In genomic region chr14:72891666-72892102, GRCh38 we compare ENCODE assay signal across 8 cellular contexts. TPM values are rescaled to one million over a fixed set of nuclear protein-coding genes. Genes with fewer than 3 reads are reported as not detected.
DNase-seq lines count a peak whose midpoint lies in the region; ATAC-seq and TF ChIP-seq lines count a peak whose summit lies in the region.

No MANE protein-coding gene starts in this region.

- peaks cover 40% of the 10 kb centered on the region for H3K27me3 Mint-ChIP-seq in activated T-cell treated with anti-CD3 and anti-CD28 coated beads, Interleukin-2, amount 50 U/mL, for 4 hours (ENCODE audit: low read depth)
- no peaks in the 10 kb centered on the region for H3K27me3 Mint-ChIP-seq in memory B cell

- H3K27ac Mint-ChIP-seq in memory B cell, result no peak overlapping the region

- TF ChIP-seq CTCF in astrocyte of the cerebellum (IDR thresholded peaks at IDR 0.05; ENCODE audit: low read depth, low read length, missing control alignments) (no peak), tibial artery (IDR thresholded peaks at IDR 0.05) (no peak)

- H3K27ac ChIP-seq in tibial artery, result no peak overlapping the region

- H3K36me3 ChIP-seq in tibial artery, result no peaks in the 10 kb centered on the region

- H3K4me3 Mint-ChIP-seq in activated T-cell treated with anti-CD3 and anti-CD28 coated beads, Interleukin-2, amount 50 U/mL, for 4 hours, result peak overlapping the region; percentile 90
- peak overlapping the region; percentile 94 for H3K4me3 Mint-ChIP-seq in memory B cell

- intact Hi-C loops in tibial artery (cut with DNase I; ENCODE audit: low total_unique reads), result no loop called here

- no peak for ATAC-seq in activated T-cell treated with anti-CD3 and anti-CD28 coated beads, Interleukin-2, amount 50 U/mL, for 4 hours
- ATAC-seq in memory B cell (ENCODE audit: low read depth), result no peak
- ATAC-seq in HG03565 (IDR thresholded peaks at IDR 0.05; ENCODE audit: unreplicated experiment), result no peak

- DNase-seq in activated T-cell treated with anti-CD3 and anti-CD28 coated beads, Interleukin-2, amount 50 U/mL, for 4 hours, result no peak
- DNase-seq in activated T-cell treated with anti-CD3 and anti-CD28 coated beads for 4 hours (no peak), astrocyte of the cerebellum (ENCODE audit: low read depth) (no peak), memory B cell (ENCODE audit: low spot score in 2 of 2) (no peak), tibial artery (no peak), NCI-H187 treated with DMSO at 0.1 percent for 48 hours (lab: John Stamatoyannopoulos, UW) (no peak), NCI-H1048 (lab: John Stamatoyannopoulos, UW) (no peak)

- no peaks in the 10 kb centered on the region for H3K9me3 ChIP-seq in tibial artery

- H3K9me3 Mint-ChIP-seq in activated T-cell treated with anti-CD3 and anti-CD28 coated beads, Interleukin-2, amount 50 U/mL, for 4 hours, result no peaks in the 10 kb centered on the region
- peaks cover 2% of the 10 kb centered on the region for H3K9me3 Mint-ChIP-seq in memory B cell

- H3K4me3 ChIP-seq in astrocyte of the cerebellum (ENCODE audit: low read depth, low read length) (peak overlapping the region; percentile 88), tibial artery (peak overlapping the region; percentile 55 to 79)

- H3K36me3 Mint-ChIP-seq in activated T-cell treated with anti-CD3 and anti-CD28 coated beads, Interleukin-2, amount 50 U/mL, for 4 hours (ENCODE audit: insufficient read depth), result peaks cover 2% of the 10 kb centered on the region
- H3K36me3 Mint-ChIP-seq in memory B cell, result peaks cover 4% of the 10 kb centered on the region

- H3K27me3 ChIP-seq in tibial artery, result no peaks in the 10 kb centered on the region

- peaks cover 0 to 23% (median 12%) of the 10 kb centered on the region in 4 donors for H3K4me1 ChIP-seq in tibial artery

- in situ Hi-C loops in astrocyte of the cerebellum (cut with HindIII; ENCODE audit: low sequenced_read_pairs), result no loop called here

- H3K4me1 Mint-ChIP-seq in activated T-cell treated with anti-CD3 and anti-CD28 coated beads, Interleukin-2, amount 50 U/mL, for 4 hours (ENCODE audit: low read depth), result peaks cover 23% of the 10 kb centered on the region
- peaks cover 18% of the 10 kb centered on the region for H3K4me1 Mint-ChIP-seq in memory B cell

RNA-seq across cellular contexts. Expression of gene DPF3, which starts 2.2 kb away (rescaled TPM):
- under 1 TPM; 0.48 to 0.95 (median 0.71) TPM for total RNA-seq in activated T-cell treated with anti-CD3 and anti-CD28 coated beads, Interleukin-2, amount 50 U/mL, for 4 hours

RNA-seq across cellular contexts. Expression of gene DCAF4, which starts 34.6 kb away (rescaled TPM):
- total RNA-seq in activated T-cell treated with anti-CD3 and anti-CD28 coated beads, Interleukin-2, amount 50 U/mL, for 4 hours, result 10 to 100 TPM; 29.7 to 39.2 (median 34.0) TPM
